Comparison of ENCODE assay signal across 9 cellular contexts in genomic region chr7:75637854-75638606, GRCh38.
DNase-seq lines count a peak whose midpoint lies in the region; ATAC-seq, FAIRE-seq and TF ChIP-seq lines count a peak whose summit lies in the region.
"Had no signal": no experiment of that assay in that cellular context is flagged by ENCODE, and none has a peak within 500 bp of the region (broad histone marks: within the 10 kb centered on the region; RNA-seq: fewer than 3 reads in every experiment).

No MANE protein-coding gene starts in this region.

- H2AFZ ChIP-seq in OCI-LY3 (ENCODE audit: low read depth, low read length) (peak overlapping the region; percentile 82; the same call in 1 of the 2 replicates), neural progenitor cell (replicated peaks) (peak overlapping the region; percentile 23)

- H3K27me3 Mint-ChIP-seq in neural progenitor cell (ENCODE audit: insufficient read depth, low read depth): peaks cover 7% of the 10 kb centered on the region

- H3K4me1 ChIP-seq in BLaER1: peaks cover 27% of the 10 kb centered on the region
- H3K4me1 ChIP-seq in OCI-LY3 (ENCODE audit: low read length): peaks cover 7% of the 10 kb centered on the region; the same call in 1 of the 2 replicates
- H3K4me1 ChIP-seq in neural progenitor cell: peaks cover 19% of the 10 kb centered on the region

- H3K27me3 ChIP-seq in BLaER1 (peaks cover 15% of the 10 kb centered on the region; the same call in 1 of the 2 replicates), OCI-LY3 (ENCODE audit: low read depth, low read length) (peaks cover 6% of the 10 kb centered on the region; the same call in 1 of the 2 replicates), neural progenitor cell (no peaks in the 10 kb centered on the region)

- H3K36me3 ChIP-seq in BLaER1: no peaks in the 10 kb centered on the region
- no peaks in the 10 kb centered on the region for H3K36me3 ChIP-seq in OCI-LY3 (replicated peaks; ENCODE audit: low read depth, low read length)
- no peaks in the 10 kb centered on the region for H3K36me3 ChIP-seq in neural progenitor cell

- DNase-seq in epithelial cell of esophagus (ENCODE audit: low read depth) (no peak), neural progenitor cell (ENCODE audit: low spot score) (peak; percentile 27), GM19239 (ENCODE audit: insufficient read length, low spot score) (no peak)
- DNase-seq: NCI-H774 had no signal

- H3K4me2 ChIP-seq in BLaER1 (peak overlapping the region; percentile 98), OCI-LY3 (ENCODE audit: low read length) (peak overlapping the region; percentile 66), neural progenitor cell (peak overlapping the region; percentile 98)

- peaks cover 6% of the 10 kb centered on the region for H3K9me3 Mint-ChIP-seq in neural progenitor cell

- H3K4me1 Mint-ChIP-seq in neural progenitor cell: peaks cover 35% of the 10 kb centered on the region

- H3K27ac ChIP-seq in BLaER1: no peak overlapping the region
- no peak overlapping the region for H3K27ac ChIP-seq in OCI-LY3 (ENCODE audit: low read length)
- H3K27ac ChIP-seq in neural progenitor cell: peak overlapping the region; percentile 97

- no peak for ATAC-seq in HG03159 (IDR thresholded peaks at IDR 0.05; ENCODE audit: unreplicated experiment)
- no peak for ATAC-seq in HG02610 (IDR thresholded peaks at IDR 0.05; ENCODE audit: unreplicated experiment)
- ATAC-seq in HG03432 (IDR thresholded peaks at IDR 0.05; ENCODE audit: unreplicated experiment): no peak

- H3K4me3 ChIP-seq in BLaER1 (peak overlapping the region; percentile 78; the same call in 1 of the 2 replicates), OCI-LY3 (ENCODE audit: low read length) (peak overlapping the region; percentile 87), epithelial cell of esophagus (ENCODE audit: low read length) (peak overlapping the region; percentile 42), neural progenitor cell (peak overlapping the region; percentile 90)

- H3K9me3 ChIP-seq in BLaER1 (peaks cover 1% of the 10 kb centered on the region), OCI-LY3 (ENCODE audit: insufficient read depth, low read length) (no peaks in the 10 kb centered on the region), neural progenitor cell (ENCODE audit: low read depth) (no peaks in the 10 kb centered on the region)

- H3F3A ChIP-seq in neural progenitor cell (ENCODE audit: low read depth): peaks cover 44% of the 10 kb centered on the region

- no peak overlapping the region for H3K9ac ChIP-seq in BLaER1
- H3K9ac ChIP-seq in OCI-LY3 (ENCODE audit: low read length): peak overlapping the region; percentile 77
- peak overlapping the region; percentile 71 for H3K9ac ChIP-seq in neural progenitor cell

- H3K79me2 ChIP-seq in OCI-LY3 (ENCODE audit: low read length) (no peaks in the 10 kb centered on the region), neural progenitor cell (ENCODE audit: low read depth) (peaks cover 60% of the 10 kb centered on the region)

- TF ChIP-seq CTCF in OCI-LY3 (IDR thresholded peaks at IDR 0.05; ENCODE audit: low read depth, low read length) (no peak), epithelial cell of esophagus (IDR thresholded peaks at IDR 0.05; ENCODE audit: insufficient read depth, low read depth, low read length, missing control alignments) (no peak), neural progenitor cell (IDR thresholded peaks at IDR 0.05) (no peak)

- H4K20me1 ChIP-seq in BLaER1 (peaks cover 37% of the 10 kb centered on the region), OCI-LY3 (ENCODE audit: insufficient read depth, low read length) (no peaks in the 10 kb centered on the region), neural progenitor cell (ENCODE audit: low read depth) (peaks cover 38% of the 10 kb centered on the region)

- no peak for FAIRE-seq in GM19239 (lab: Jason Lieb, UNC)

- H3K36me3 Mint-ChIP-seq in neural progenitor cell: peaks cover 10% of the 10 kb centered on the region

- H3K4me3 Mint-ChIP-seq in neural progenitor cell: peak overlapping the region; percentile 95

- H3K27ac Mint-ChIP-seq in neural progenitor cell: peak overlapping the region; percentile 87
